In the genomic region with DNA sequence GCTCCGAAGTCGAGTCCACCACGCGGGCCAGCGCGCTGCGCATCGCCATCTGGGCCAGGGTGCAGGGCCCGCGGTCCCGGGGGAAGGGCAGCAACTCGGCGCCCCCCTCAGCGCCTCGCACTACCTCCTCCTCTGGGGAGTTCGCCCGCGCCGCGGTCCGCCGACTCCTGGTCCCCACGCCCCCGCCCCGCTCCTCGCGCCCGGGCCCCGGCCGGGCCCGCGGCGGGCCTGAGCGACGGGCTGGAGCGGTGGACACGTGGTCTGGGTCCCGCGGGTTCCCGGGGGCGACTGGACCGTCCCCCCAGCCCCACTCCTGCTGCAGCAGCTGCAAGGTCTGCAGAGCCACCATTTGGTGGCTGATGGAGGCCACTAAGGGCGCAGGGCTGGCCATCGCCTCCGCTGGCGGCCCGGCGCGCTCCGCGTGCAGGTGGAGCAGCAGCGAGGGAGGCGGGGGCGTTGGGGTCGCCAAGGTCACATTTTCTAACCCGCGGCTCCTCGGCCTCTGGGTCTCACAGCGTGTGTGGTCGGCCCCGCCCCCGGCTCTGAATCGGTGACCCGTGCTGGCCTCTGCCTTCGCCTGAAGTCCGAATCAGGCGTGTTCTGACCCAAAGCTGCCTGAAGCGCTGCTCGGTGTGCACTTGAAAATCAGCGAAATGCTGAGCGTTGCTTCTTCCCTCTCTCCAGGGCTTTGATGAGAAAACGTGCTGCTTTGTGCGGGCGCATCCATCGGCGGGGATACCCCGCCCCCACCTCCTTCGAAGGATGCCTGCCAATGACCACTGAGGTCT, we compare ENCODE assay signal across 11 cellular contexts. TPM values are rescaled to one million over a fixed set of nuclear protein-coding genes. Genes with fewer than 3 reads are reported as not detected.
A peak's percentile ranks its signal among the peaks of the same experiment; 100 is the strongest.
DNase-seq lines count a peak whose midpoint lies in the region; ATAC-seq and TF ChIP-seq lines count a peak whose summit lies in the region.
"Had no signal": no experiment of that assay in that cellular context is flagged by ENCODE, and none has a peak within 500 bp of the region (broad histone marks: within the 10 kb centered on the region; RNA-seq: fewer than 3 reads in every experiment).

A gene (minus strand): TSS at position 437 of the 788 bp plus-strand sequence. CDS start 46 bp downstream, at position 391.

- no peak for TF ChIP-seq EP300 in esophagus muscularis mucosa (IDR thresholded peaks at IDR 0.05)

- intact Hi-C loops in esophagus muscularis mucosa (cut with DNase I), result no loop called here

- H3K4me3 ChIP-seq in SK-N-MC (no peak within 1 kb of the TSS), esophagus muscularis mucosa (peak within 1 kb of the TSS; percentile 44 to 55 (median 50)), muscle layer of colon (ENCODE audit: low read depth in 1 of 2, low read length in 2 of 2) (peak within 1 kb of the TSS; percentile 33), subcutaneous abdominal adipose tissue (ENCODE audit: low read depth in 1 of 5, low read length in 5 of 5) (peak within 1 kb of the TSS in 3 of 5 donors; percentile 23 to 42 (median 36))

- DNase-seq in SK-N-MC (ENCODE audit: low read depth, low spot score), result no peak
- no peak for DNase-seq in esophagus muscularis mucosa (ENCODE audit: extremely low spot score)
- DNase-seq in NCI-H1436 treated with DMSO at 0.1 percent for 48 hours (lab: John Stamatoyannopoulos, UW), result no peak
- DNase-seq: activated CD8-positive, alpha-beta memory T cell treated with anti-CD3 and anti-CD28 coated beads, Interleukin-2, amount 50 U/mL, for 4 hours; NCI-H1417 treated with DMSO at 0.1 percent for 48 hours had no signal

- H3K27me3 ChIP-seq in esophagus muscularis mucosa (peaks cover 0 to 10% (median 2%) of the 10 kb centered on the region in 4 donors), muscle layer of colon (ENCODE audit: control insufficient read depth in 1 of 2, insufficient read depth in 2 of 2, low read length in 2 of 2) (peaks cover 10 to 15% of the 10 kb centered on the region in 2 donors), subcutaneous abdominal adipose tissue (ENCODE audit: control insufficient read depth in 5 of 5, insufficient read depth in 4 of 5, low read length in 5 of 5) (peaks cover 10 to 26% (median 19%) of the 10 kb centered on the region in 5 donors)

- WGBS in esophagus muscularis mucosa, result 25% methylated on average over 41 of the region's 78 CpGs

- no peak for TF ChIP-seq POLR2A in esophagus muscularis mucosa (IDR thresholded peaks at IDR 0.05; ENCODE audit: low read depth)

- H3K4me1 ChIP-seq in esophagus muscularis mucosa (peaks cover 7 to 40% (median 33%) of the 10 kb centered on the region in 4 donors), muscle layer of colon (ENCODE audit: insufficient read depth, low read length) (peaks cover 7% of the 10 kb centered on the region), subcutaneous abdominal adipose tissue (ENCODE audit: control insufficient read depth in 5 of 5, insufficient read depth in 5 of 5, low read length in 5 of 5) (peaks cover 0 to 12% (median 10%) of the 10 kb centered on the region in 5 donors)

- TF ChIP-seq CTCF in esophagus muscularis mucosa (IDR thresholded peaks at IDR 0.05), result no peak

- no peak within 1 kb of the TSS for H3K9ac ChIP-seq in SK-N-MC (ENCODE audit: insufficient read length)
- H3K9ac ChIP-seq in muscle layer of colon (ENCODE audit: low read length), result no peak within 1 kb of the TSS
- no peak within 1 kb of the TSS for H3K9ac ChIP-seq in subcutaneous abdominal adipose tissue (ENCODE audit: low read length in 5 of 5)

- H3K27ac ChIP-seq in SK-N-MC (0 out of 2 replicates have a peak within 1 kb of the TSS, but pooled peaks have one; percentile 34), esophagus muscularis mucosa (replicated peaks in 1 of 4) (no peak within 1 kb of the TSS), muscle layer of colon (ENCODE audit: low read depth, low read length) (no peak within 1 kb of the TSS), subcutaneous abdominal adipose tissue (ENCODE audit: low read depth, low read length) (no peak within 1 kb of the TSS)
- H3K27ac ChIP-seq: RWPE1 had no signal

- no peaks in the 10 kb centered on the region for H3K9me3 ChIP-seq in SK-N-MC (ENCODE audit: low read depth, low read length)
- H3K9me3 ChIP-seq in esophagus muscularis mucosa, result no peaks in the 10 kb centered on the region
- H3K9me3 ChIP-seq in muscle layer of colon (ENCODE audit: low read length), result no peaks in the 10 kb centered on the region
- no peaks in the 10 kb centered on the region for H3K9me3 ChIP-seq in subcutaneous abdominal adipose tissue (ENCODE audit: control insufficient read depth in 5 of 5, low read length in 5 of 5)

- ATAC-seq in HG03280 (IDR thresholded peaks at IDR 0.05; ENCODE audit: unreplicated experiment) (no peak), HG03139 (IDR thresholded peaks at IDR 0.05; ENCODE audit: unreplicated experiment) (no peak)

- H3K36me3 ChIP-seq in SK-N-MC (ENCODE audit: insufficient read depth, low read length) (no peaks in the 10 kb centered on the region), esophagus muscularis mucosa (no peaks in the 10 kb centered on the region), muscle layer of colon (ENCODE audit: insufficient read depth, low read length) (no peaks in the 10 kb centered on the region), subcutaneous abdominal adipose tissue (ENCODE audit: control insufficient read depth in 5 of 5, insufficient read depth in 5 of 5, low read length in 5 of 5) (no peaks in the 10 kb centered on the region)

RNA-seq across cellular contexts. Expression of the gene that starts here (rescaled TPM):
- under 1 TPM in 2 of 4 donors, not detected in 2; 0.17 to 0.42 TPM for total RNA-seq in esophagus muscularis mucosa
- total RNA-seq: pulmonary artery endothelial cell had no signal
